14 cellular contexts compared by ENCODE assay signal in genomic region chr6:38305995-38306681, GRCh38.
A peak's percentile ranks its signal among the peaks of the same experiment; 100 is the strongest.
DNase-seq lines count a peak whose midpoint lies in the region; ATAC-seq, FAIRE-seq and TF ChIP-seq lines count a peak whose summit lies in the region.
"Had no signal": no experiment of that assay in that cellular context is flagged by ENCODE, and none has a peak within 500 bp of the region (broad histone marks: within the 10 kb centered on the region; RNA-seq: fewer than 3 reads in every experiment).

No MANE protein-coding gene starts in this region.

- no peak overlapping the region for H2AFZ ChIP-seq in GM12878 (ENCODE audit: control insufficient read depth, low read depth, low read length)

- no peaks in the 10 kb centered on the region for H3K27me3 ChIP-seq in GM12878 (replicated peaks in 1 of 2; ENCODE audit: control insufficient read depth in 2 of 2, insufficient read depth in 2 of 2, low read length in 1 of 2)
- no peaks in the 10 kb centered on the region for H3K27me3 ChIP-seq in upper lobe of right lung
- H3K27me3 ChIP-seq: heart left ventricle, neutrophil had no signal

- H3K36me3 ChIP-seq in GM12878 (ENCODE audit: control insufficient read depth in 2 of 2, insufficient read depth in 2 of 2, low read length in 1 of 2), result no peaks in the 10 kb centered on the region
- H3K36me3 ChIP-seq in upper lobe of right lung, result no peaks in the 10 kb centered on the region
- H3K36me3 ChIP-seq: heart left ventricle, neutrophil had no signal

- DNase-seq in GM20000 (ENCODE audit: low spot score), result peak; percentile 57
- peak; percentile 40 for DNase-seq in GM12878 (ENCODE audit: low read depth, low spot score)
- no peak for DNase-seq in NCI-H345 treated with DMSO at 0.1 percent for 48 hours (lab: John Stamatoyannopoulos, UW; ENCODE audit: unreplicated experiment)
- DNase-seq in upper lobe of right lung, result no peak
- DNase-seq in KG1 (lab: John Stamatoyannopoulos, UW), result no peak
- DNase-seq: activated CD8-positive, alpha-beta T cell treated with anti-CD3 and anti-CD28 coated beads for 36 hours; activated naive CD4-positive, alpha-beta T cell treated with anti-CD3 and anti-CD28 coated beads, Interleukin-2, amount 10 ng/mL, durations not matched to agents 7 days and 5 days; central memory CD4-positive, alpha-beta T cell; heart left ventricle had no signal

- FAIRE-seq in GM12878 (lab: Jason Lieb, UNC), result peak; percentile 83

- H3K79me2 ChIP-seq in GM12878 (ENCODE audit: control insufficient read depth, insufficient read depth, low read length), result no peaks in the 10 kb centered on the region

- H3K4me1 ChIP-seq in GM12878 (ENCODE audit: control insufficient read depth, insufficient read depth, low read length), result peaks cover 40% of the 10 kb centered on the region
- H3K4me1 ChIP-seq in upper lobe of right lung, result no peaks in the 10 kb centered on the region

- WGBS in GM12878 (ENCODE audit: insufficient coverage, insufficient replicate concordance, low lambda C conversion rate, missing lambda C conversion rate), result 45% methylated on average over 4 of the region's 4 CpGs

- intact Hi-C loops in GM12878 (cut with micrococcal nuclease; ENCODE audit: unreplicated experiment) (no loop called here), upper lobe of right lung (cut with DNase I) (no loop called here)

- ATAC-seq in GM18511 (IDR thresholded peaks at IDR 0.05; ENCODE audit: unreplicated experiment), result peak; percentile 67
- ATAC-seq in HG03097 (IDR thresholded peaks at IDR 0.05; ENCODE audit: low FRiP score, unreplicated experiment), result peak; percentile 22
- peak; percentile 82 for ATAC-seq in GM12878
- no peak for ATAC-seq in upper lobe of right lung
- ATAC-seq in GM19467 (IDR thresholded peaks at IDR 0.05; ENCODE audit: unreplicated experiment), result no peak
- ATAC-seq: activated CD8-positive, alpha-beta T cell treated with anti-CD3 and anti-CD28 coated beads for 36 hours had no signal

- TF ChIP-seq POLR2A in GM12878 (IDR thresholded peaks at IDR 0.05; ENCODE audit: low read depth, low read length), result no peak

- H3K27ac ChIP-seq in GM12878 (ENCODE audit: control insufficient read depth, insufficient read depth) (peak overlapping the region; percentile 82), upper lobe of right lung (no peak overlapping the region)
- H3K27ac ChIP-seq: epithelial cell of prostate, neutrophil had no signal

- in situ Hi-C loops in GM12878 (cut with MboI), result no loop called here

- peak; percentile 33 to 61; a peak in 2 of 4 replicates for TF ChIP-seq EP300 in GM12878 (IDR thresholded peaks at IDR 0.05; ENCODE audit: borderline replicate concordance in 1 of 2, control insufficient read depth in 1 of 2, low read depth in 2 of 2, low read length in 2 of 2)

- H3K4me3 ChIP-seq in GM12878 (0 out of 2 replicates have a peak overlapping the region, but pooled peaks have one; percentile 26), upper lobe of right lung (no peak overlapping the region)
- H3K4me3 ChIP-seq: heart left ventricle had no signal

- H4K20me1 ChIP-seq in GM12878 (ENCODE audit: control insufficient read depth, insufficient read depth), result no peaks in the 10 kb centered on the region

- TF ChIP-seq RAD21 in GM12878 (IDR thresholded peaks at IDR 0.05; ENCODE audit: insufficient read depth, low read depth, low read length), result no peak

- TF ChIP-seq CTCF in GM20000 (IDR thresholded peaks at IDR 0.05; ENCODE audit: extremely low read depth, missing control alignments) (no peak), GM12878 (IDR thresholded peaks at IDR 0.05 in 2 of 3, conservative IDR thresholded peaks at IDR 0.05 in 1 of 3; ENCODE audit: control insufficient read depth in 2 of 3, extremely low read depth in 1 of 3, insufficient read depth in 1 of 3, low read depth in 3 of 3, low read length in 3 of 3) (no peak), upper lobe of right lung (IDR thresholded peaks at IDR 0.05) (no peak)

- peak overlapping the region; percentile 54 for H3K4me2 ChIP-seq in GM12878 (ENCODE audit: control insufficient read depth, insufficient read depth)

- SMC1A ChIA-PET in GM12878 (lab: Charles Lee; ENCODE audit: uncharacterized antibody, unreplicated experiment), result interaction anchor here (1.0 to 2.1 kb wide), 5 partner anchors 11 to 657 kb away, joined by 3 to 9 read pairs (median 4); no protein-coding TSS in a partner anchor

- POLR2A ChIA-PET in GM12878 (lab: Charles Lee), result interaction anchor here (1.6 to 1.9 kb wide), 2 partner anchors 10 to 14 kb away, joined by 6 read pairs; no protein-coding TSS in a partner anchor

- CTCF ChIA-PET in GM12878 (lab: Yijun Ruan, JAX), result interaction anchor here (1.4 kb wide), 1 partner anchor 265 kb away, joined by 4 read pairs; no protein-coding TSS in a partner anchor

- BruUV-seq in GM12878 (replicated peaks; lab: Mats Ljungman, UMichigan), result no TSS peak

- H3K9ac ChIP-seq in GM12878 (ENCODE audit: control insufficient read depth, insufficient read depth, low read length), result peak overlapping the region; percentile 21; the same call in 1 of the 2 replicates

- H3K9me3 ChIP-seq in GM12878 (replicated peaks; ENCODE audit: control insufficient read depth, insufficient read depth, low read length) (peaks cover 2% of the 10 kb centered on the region; the same call in 2 of the 3 replicates), upper lobe of right lung (no peaks in the 10 kb centered on the region)
- H3K9me3 ChIP-seq: heart left ventricle, neutrophil had no signal

- RAD21 ChIA-PET in GM12878 (lab: Charles Lee; ENCODE audit: unreplicated experiment), result interaction anchor here (0.8 to 1.1 kb wide), 2 partner anchors 64 to 104 kb away, joined by 3 to 4 read pairs; no protein-coding TSS in a partner anchor

TF ChIP-seq in GM12878, 131 proteins besides CTCF, POLR2A, EP300 and RAD21 (continues in another document):
- TF ChIP-seq MEF2A (IDR thresholded peaks at IDR 0.05; ENCODE audit: insufficient read depth, low read depth, low read length), result peak; percentile 75; the same call in 1 of the 2 replicates
- TF ChIP-seq CREB1 (IDR thresholded peaks at IDR 0.05; ENCODE audit: low read depth), result peak; percentile 16; the same call in 1 of the 2 replicates
- peak; percentile 44; the same call in 1 of the 2 replicates for TF ChIP-seq CREM (IDR thresholded peaks at IDR 0.05; ENCODE audit: low read depth)
- 0 out of 2 replicates have a peak, but pooled peaks have one; percentile 41 for TF ChIP-seq JUND (IDR thresholded peaks at IDR 0.05; ENCODE audit: low read depth, low read length)
- peak; percentile 46; the same call in 1 of the 2 replicates for TF ChIP-seq DPF2 (IDR thresholded peaks at IDR 0.05)
- peak; percentile 75 for TF ChIP-seq SPI1 (IDR thresholded peaks at IDR 0.05; ENCODE audit: borderline replicate concordance, insufficient read depth, low read depth, low read length)
- no peak for TF ChIP-seq TCF12 (IDR thresholded peaks at IDR 0.05; ENCODE audit: low read depth, low read length)
- peak; percentile 84 for TF ChIP-seq NFIC (IDR thresholded peaks at IDR 0.05; ENCODE audit: low read depth, low read length)
- TF ChIP-seq JUNB (IDR thresholded peaks at IDR 0.05), result peak; percentile 80
- peak; percentile 67 for TF ChIP-seq FOXM1 (IDR thresholded peaks at IDR 0.05; ENCODE audit: low read depth, low read length)
- TF ChIP-seq KAT2A (conservative IDR thresholded peaks at IDR 0.05; ENCODE audit: control insufficient read depth, low read depth, low read length), result no peak
- TF ChIP-seq ZNF687 (IDR thresholded peaks at IDR 0.05), result no peak
- TF ChIP-seq NFYA (IDR thresholded peaks at IDR 0.05; ENCODE audit: borderline replicate concordance, low read depth, low read length), result no peak
- TF ChIP-seq MYB (IDR thresholded peaks at IDR 0.05; ENCODE audit: borderline replicate concordance, low read depth, low read length), result 0 out of 2 replicates have a peak, but pooled peaks have one; percentile 48
- TF ChIP-seq SP1 (IDR thresholded peaks at IDR 0.05; ENCODE audit: low read depth, low read length), result no peak
- peak; percentile 26; the same call in 1 of the 2 replicates for TF ChIP-seq RUNX3 (IDR thresholded peaks at IDR 0.05; ENCODE audit: low read length)
- 0 out of 2 replicates have a peak, but pooled peaks have one; percentile 33 for TF ChIP-seq TBL1XR1 (IDR thresholded peaks at IDR 0.05; ENCODE audit: low read depth, low read length)

Comparison
In these comparisons a context has a peak if more than half of its experiments do, and no peak if none do; other contexts are left out.
1. ATAC-seq: peak in GM18511 (single experiment), HG03097 (single experiment) and GM12878 (single experiment); none in upper lobe of right lung (single experiment) and GM19467 (single experiment).
2. DNase-seq: peak in GM20000 (single experiment) and GM12878 (single experiment); none in NCI-H345 treated with DMSO at 0.1 percent for 48 hours (single experiment), upper lobe of right lung (single experiment) and KG1 (single experiment).